8 cellular contexts compared by ENCODE assay signal in the genomic region with DNA sequence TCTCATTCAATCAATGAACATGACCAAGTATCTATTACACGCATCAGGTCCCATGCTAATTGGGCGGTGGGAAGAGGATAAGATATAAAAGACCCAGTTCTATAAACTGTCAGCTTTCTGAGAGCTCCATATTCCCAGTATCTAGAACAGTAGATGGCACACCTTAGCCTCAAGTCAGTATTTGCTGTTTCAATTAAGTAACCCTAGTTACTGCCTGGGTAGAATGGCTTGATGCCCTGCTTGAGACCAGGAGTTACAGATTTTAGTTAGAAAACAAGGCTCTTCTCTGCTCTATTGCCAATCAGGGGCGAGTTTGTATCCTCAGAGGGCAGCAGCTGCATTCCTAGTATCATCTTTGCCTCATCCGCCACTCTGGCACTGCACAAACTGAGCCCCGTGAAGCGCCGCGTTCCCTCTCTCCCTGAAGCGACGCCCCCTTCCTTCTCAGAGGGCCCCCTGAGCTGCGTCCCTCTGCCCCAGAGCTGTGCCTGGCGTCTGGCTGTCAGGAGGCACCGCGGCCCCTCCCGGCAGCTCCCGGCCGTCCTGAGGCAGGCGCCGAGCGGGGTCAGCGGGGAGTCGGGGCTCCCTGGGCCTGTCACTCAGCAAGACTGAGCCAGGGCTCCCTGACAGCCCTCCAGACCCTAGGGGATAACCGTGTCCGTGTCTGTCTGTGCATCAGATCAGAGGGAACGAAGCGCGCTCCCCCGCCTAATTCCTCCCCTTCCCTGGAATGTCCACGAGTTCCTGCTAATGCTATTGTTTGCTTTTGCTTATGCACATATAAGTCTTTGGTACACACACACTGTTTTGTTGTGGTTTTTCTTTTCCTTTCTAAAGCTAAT.
DNase-seq lines count a peak whose midpoint lies in the region; ATAC-seq and TF ChIP-seq lines count a peak whose summit lies in the region.

No MANE protein-coding gene starts in this region.

- peak; percentile 48 for DNase-seq in GM03348 (ENCODE audit: low spot score)
- DNase-seq in WTC11 (ENCODE audit: low spot score), result peak; percentile 70
- peak; percentile 37 for DNase-seq in hepatic stellate cell (ENCODE audit: low spot score)
- peak; percentile 88 for DNase-seq in retina
- DNase-seq in NCI-H526 treated with DMSO at 0.1 percent for 48 hours (lab: John Stamatoyannopoulos, UW), result no peak
- DNase-seq in mucosa of gallbladder (ENCODE audit: low spot score), result no peak
- DNase-seq in stimulated activated naive CD4-positive, alpha-beta T cell treated with Interleukin-2 at 50 U/mL for 16 hours (lab: John Stamatoyannopoulos, UW), result no peak

- no peaks in the 10 kb centered on the region for H3K27me3 Mint-ChIP-seq in WTC11 (ENCODE audit: low read depth)

- peaks cover 16% of the 10 kb centered on the region for H3K4me1 Mint-ChIP-seq in WTC11

- no peaks in the 10 kb centered on the region for H3K36me3 Mint-ChIP-seq in WTC11

- TF ChIP-seq CTCF in WTC11 (IDR thresholded peaks at IDR 0.05), result no peak

- POLR2A ChIA-PET in WTC11 (lab: Charles Lee), result no interaction called here

- no peak overlapping the region for H3K27ac Mint-ChIP-seq in WTC11

- H3K9me3 Mint-ChIP-seq in WTC11, result no peaks in the 10 kb centered on the region

- peak; percentile 91 for ATAC-seq in WTC11
- ATAC-seq in GM21367 (IDR thresholded peaks at IDR 0.05; ENCODE audit: unreplicated experiment), result no peak

- CTCF ChIA-PET in WTC11 (lab: Charles Lee), result interaction anchor here (0.8 to 1.7 kb wide), 5 partner anchors 221 to 709 kb away, joined by 4 to 7 read pairs (median 5); no protein-coding TSS in a partner anchor

- H3K4me3 Mint-ChIP-seq in WTC11, result peak overlapping the region; percentile 60

TF ChIP-seq in WTC11, 78 proteins besides CTCF, POLR2A, EP300 and RAD21:
- no peak for TF ChIP-seq ESRRA (CRISPR knock-in tag; IDR thresholded peaks at IDR 0.05; ENCODE audit: borderline replicate concordance)
- no peak for TF ChIP-seq ZBTB21 (CRISPR knock-in tag; IDR thresholded peaks at IDR 0.05; ENCODE audit: borderline replicate concordance)
- no peak for TF ChIP-seq NR2C2 (CRISPR knock-in tag; IDR thresholded peaks at IDR 0.05)
- TF ChIP-seq, protein P1, sequence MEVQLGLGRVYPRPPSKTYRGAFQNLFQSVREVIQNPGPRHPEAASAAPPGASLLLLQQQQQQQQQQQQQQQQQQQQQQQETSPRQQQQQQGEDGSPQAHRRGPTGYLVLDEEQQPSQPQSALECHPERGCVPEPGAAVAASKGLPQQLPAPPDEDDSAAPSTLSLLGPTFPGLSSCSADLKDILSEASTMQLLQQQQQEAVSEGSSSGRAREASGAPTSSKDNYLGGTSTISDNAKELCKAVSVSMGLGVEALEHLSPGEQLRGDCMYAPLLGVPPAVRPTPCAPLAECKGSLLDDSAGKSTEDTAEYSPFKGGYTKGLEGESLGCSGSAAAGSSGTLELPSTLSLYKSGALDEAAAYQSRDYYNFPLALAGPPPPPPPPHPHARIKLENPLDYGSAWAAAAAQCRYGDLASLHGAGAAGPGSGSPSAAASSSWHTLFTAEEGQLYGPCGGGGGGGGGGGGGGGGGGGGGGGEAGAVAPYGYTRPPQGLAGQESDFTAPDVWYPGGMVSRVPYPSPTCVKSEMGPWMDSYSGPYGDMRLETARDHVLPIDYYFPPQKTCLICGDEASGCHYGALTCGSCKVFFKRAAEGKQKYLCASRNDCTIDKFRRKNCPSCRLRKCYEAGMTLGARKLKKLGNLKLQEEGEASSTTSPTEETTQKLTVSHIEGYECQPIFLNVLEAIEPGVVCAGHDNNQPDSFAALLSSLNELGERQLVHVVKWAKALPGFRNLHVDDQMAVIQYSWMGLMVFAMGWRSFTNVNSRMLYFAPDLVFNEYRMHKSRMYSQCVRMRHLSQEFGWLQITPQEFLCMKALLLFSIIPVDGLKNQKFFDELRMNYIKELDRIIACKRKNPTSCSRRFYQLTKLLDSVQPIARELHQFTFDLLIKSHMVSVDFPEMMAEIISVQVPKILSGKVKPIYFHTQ (CRISPR knock-in tag; IDR thresholded peaks at IDR 0.05), result no peak
- TF ChIP-seq, protein P2, sequence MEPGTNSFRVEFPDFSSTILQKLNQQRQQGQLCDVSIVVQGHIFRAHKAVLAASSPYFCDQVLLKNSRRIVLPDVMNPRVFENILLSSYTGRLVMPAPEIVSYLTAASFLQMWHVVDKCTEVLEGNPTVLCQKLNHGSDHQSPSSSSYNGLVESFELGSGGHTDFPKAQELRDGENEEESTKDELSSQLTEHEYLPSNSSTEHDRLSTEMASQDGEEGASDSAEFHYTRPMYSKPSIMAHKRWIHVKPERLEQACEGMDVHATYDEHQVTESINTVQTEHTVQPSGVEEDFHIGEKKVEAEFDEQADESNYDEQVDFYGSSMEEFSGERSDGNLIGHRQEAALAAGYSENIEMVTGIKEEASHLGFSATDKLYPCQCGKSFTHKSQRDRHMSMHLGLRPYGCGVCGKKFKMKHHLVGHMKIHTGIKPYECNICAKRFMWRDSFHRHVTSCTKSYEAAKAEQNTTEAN (CRISPR knock-in tag; IDR thresholded peaks at IDR 0.05), result no peak
- TF ChIP-seq, protein P3, sequence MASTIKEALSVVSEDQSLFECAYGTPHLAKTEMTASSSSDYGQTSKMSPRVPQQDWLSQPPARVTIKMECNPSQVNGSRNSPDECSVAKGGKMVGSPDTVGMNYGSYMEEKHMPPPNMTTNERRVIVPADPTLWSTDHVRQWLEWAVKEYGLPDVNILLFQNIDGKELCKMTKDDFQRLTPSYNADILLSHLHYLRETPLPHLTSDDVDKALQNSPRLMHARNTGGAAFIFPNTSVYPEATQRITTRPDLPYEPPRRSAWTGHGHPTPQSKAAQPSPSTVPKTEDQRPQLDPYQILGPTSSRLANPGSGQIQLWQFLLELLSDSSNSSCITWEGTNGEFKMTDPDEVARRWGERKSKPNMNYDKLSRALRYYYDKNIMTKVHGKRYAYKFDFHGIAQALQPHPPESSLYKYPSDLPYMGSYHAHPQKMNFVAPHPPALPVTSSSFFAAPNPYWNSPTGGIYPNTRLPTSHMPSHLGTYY (CRISPR knock-in tag; IDR thresholded peaks at IDR 0.05), result no peak
- TF ChIP-seq FOXK1 (CRISPR knock-in tag; IDR thresholded peaks at IDR 0.05), result no peak
- TF ChIP-seq, protein P4, sequence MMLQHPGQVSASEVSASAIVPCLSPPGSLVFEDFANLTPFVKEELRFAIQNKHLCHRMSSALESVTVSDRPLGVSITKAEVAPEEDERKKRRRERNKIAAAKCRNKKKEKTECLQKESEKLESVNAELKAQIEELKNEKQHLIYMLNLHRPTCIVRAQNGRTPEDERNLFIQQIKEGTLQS (CRISPR knock-in tag; conservative IDR thresholded peaks at IDR 0.05), result no peak
- TF ChIP-seq NFATC4 (CRISPR knock-in tag; IDR thresholded peaks at IDR 0.05), result no peak

Comparison
In these comparisons a context has a peak if more than half of its experiments do, and no peak if none do; other contexts are left out.
1. DNase-seq: peak in GM03348 (single experiment), WTC11 (single experiment), hepatic stellate cell (single experiment) and retina (single experiment); none in NCI-H526 treated with DMSO at 0.1 percent for 48 hours (single experiment), mucosa of gallbladder (single experiment) and stimulated activated naive CD4-positive, alpha-beta T cell treated with Interleukin-2 at 50 U/mL for 16 hours (single experiment).